23 cellular contexts compared by ENCODE assay signal in the genomic region with DNA sequence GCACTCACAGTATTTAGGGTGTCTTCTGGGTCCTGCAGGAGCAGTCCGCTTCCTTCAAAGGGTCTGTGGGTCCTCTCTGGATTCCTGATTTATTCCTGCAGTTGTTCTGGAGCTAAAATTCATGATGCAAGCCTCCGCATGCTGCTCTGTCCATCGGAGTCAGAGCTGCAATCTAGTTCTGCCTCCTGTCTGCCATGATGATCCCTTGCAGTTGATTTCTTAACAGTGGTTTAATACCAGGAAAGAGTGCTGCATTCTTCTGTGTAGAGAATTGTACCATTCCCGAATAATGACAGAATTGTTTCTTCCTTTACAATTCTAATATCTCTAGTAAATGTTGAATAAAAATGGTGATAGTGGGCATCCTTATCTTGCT.
"Had no signal": no experiment of that assay in that cellular context is flagged by ENCODE, and none has a peak within 500 bp of the region (broad histone marks: within the 10 kb centered on the region; RNA-seq: fewer than 3 reads in every experiment).

No MANE protein-coding gene starts in this region.

- H3K9me3 Mint-ChIP-seq: dendritic cell treated with granulocyte-macrophage colony-stimulating factor and Interleukin-4, amounts not matched to agents 40 ng/mL and 50 ng/mL, for 4 days; effector memory CD8-positive, alpha-beta T cell; stimulated activated memory B cell treated with anti-CD40 and anti-IgM and Interleukin-4, amounts not matched to agents 10 μg/mL and 1 μg/mL and 100 μg/mL, for 72 hours; stimulated activated naive CD8-positive, alpha-beta T cell treated with anti-CD3 and anti-CD28 coated beads, Interleukin-15, amount 100 ng/mL, for 72 hours had no signal

- H3K36me3 Mint-ChIP-seq: naive B cell; stimulated activated memory B cell treated with anti-CD40 and anti-IgM and Interleukin-4, amounts not matched to agents 10 μg/mL and 1 μg/mL and 100 μg/mL, for 72 hours had no signal

- H3K4me3 ChIP-seq: lung, psoas muscle, right lobe of liver, testis, tibial nerve, upper lobe of right lung, vagina had no signal

- H3K4me1 ChIP-seq: psoas muscle, testis, tibial nerve, upper lobe of right lung, vagina had no signal

- H3K4me3 Mint-ChIP-seq: dendritic cell treated with granulocyte-macrophage colony-stimulating factor and Interleukin-4, amounts not matched to agents 40 ng/mL and 50 ng/mL, for 4 days; effector memory CD8-positive, alpha-beta T cell; naive B cell; nephron; stimulated activated memory B cell treated with anti-CD40 and anti-IgM and Interleukin-4, amounts not matched to agents 10 μg/mL and 1 μg/mL and 100 μg/mL, for 72 hours; stimulated activated naive CD8-positive, alpha-beta T cell treated with anti-CD3 and anti-CD28 coated beads, Interleukin-15, amount 100 ng/mL, for 72 hours had no signal

- H3K27ac Mint-ChIP-seq: dendritic cell treated with granulocyte-macrophage colony-stimulating factor and Interleukin-4, amounts not matched to agents 40 ng/mL and 50 ng/mL, for 4 days; effector memory CD8-positive, alpha-beta T cell; naive B cell; stimulated activated memory B cell treated with anti-CD40 and anti-IgM and Interleukin-4, amounts not matched to agents 10 μg/mL and 1 μg/mL and 100 μg/mL, for 72 hours; stimulated activated naive CD8-positive, alpha-beta T cell treated with anti-CD3 and anti-CD28 coated beads, Interleukin-15, amount 100 ng/mL, for 72 hours had no signal

- H3K27ac ChIP-seq: neutrophil, psoas muscle, right lobe of liver, testis, tibial nerve, upper lobe of right lung, vagina had no signal

- H3K36me3 ChIP-seq: neutrophil, right lobe of liver, tibial nerve, upper lobe of right lung, vagina had no signal

- H3K27me3 Mint-ChIP-seq: dendritic cell treated with granulocyte-macrophage colony-stimulating factor and Interleukin-4, amounts not matched to agents 40 ng/mL and 50 ng/mL, for 4 days; stimulated activated memory B cell treated with anti-CD40 and anti-IgM and Interleukin-4, amounts not matched to agents 10 μg/mL and 1 μg/mL and 100 μg/mL, for 72 hours; stimulated activated naive CD8-positive, alpha-beta T cell treated with anti-CD3 and anti-CD28 coated beads, Interleukin-15, amount 100 ng/mL, for 72 hours had no signal

- DNase-seq: effector memory CD8-positive, alpha-beta T cell; erythroblast; foreskin melanocyte; left colon; left ventricle myocardium superior; mesenchymal stem cell; naive B cell; psoas muscle; retina; right lobe of liver; stimulated activated CD4-positive, alpha-beta T cell treated with anti-CD3 and anti-CD28 coated beads, Interleukin-15, amount 100 ng/mL, for 24 hours; stimulated activated CD4-positive, alpha-beta T cell treated with anti-CD3 and anti-CD28 coated beads, Interleukin-1b, Interleukin-23, amount 100 ng/mL, for 48 hours; stimulated activated CD4-positive, alpha-beta T cell treated with anti-CD3 and anti-CD28 coated beads, Interleukin-4, amount 100 ng/mL, for 24 hours; stimulated activated naive CD8-positive, alpha-beta T cell treated with anti-CD3 and anti-CD28 coated beads, Interleukin-15, amount 100 ng/mL, for 72 hours; testis; upper lobe of right lung had no signal

- H3K27me3 ChIP-seq: neutrophil, right lobe of liver, testis, tibial nerve, upper lobe of right lung, vagina had no signal

- ATAC-seq: effector memory CD8-positive, alpha-beta T cell; left colon; left ventricle myocardium superior; psoas muscle; right lobe of liver; stimulated activated naive CD8-positive, alpha-beta T cell treated with anti-CD3 and anti-CD28 coated beads, Interleukin-15, amount 100 ng/mL, for 72 hours; upper lobe of right lung had no signal

- H3K4me1 Mint-ChIP-seq: naive B cell; stimulated activated memory B cell treated with anti-CD40 and anti-IgM and Interleukin-4, amounts not matched to agents 10 μg/mL and 1 μg/mL and 100 μg/mL, for 72 hours; stimulated activated naive CD8-positive, alpha-beta T cell treated with anti-CD3 and anti-CD28 coated beads, Interleukin-15, amount 100 ng/mL, for 72 hours had no signal
